Comparison of ENCODE assay signal across 8 cellular contexts in the genomic region with DNA sequence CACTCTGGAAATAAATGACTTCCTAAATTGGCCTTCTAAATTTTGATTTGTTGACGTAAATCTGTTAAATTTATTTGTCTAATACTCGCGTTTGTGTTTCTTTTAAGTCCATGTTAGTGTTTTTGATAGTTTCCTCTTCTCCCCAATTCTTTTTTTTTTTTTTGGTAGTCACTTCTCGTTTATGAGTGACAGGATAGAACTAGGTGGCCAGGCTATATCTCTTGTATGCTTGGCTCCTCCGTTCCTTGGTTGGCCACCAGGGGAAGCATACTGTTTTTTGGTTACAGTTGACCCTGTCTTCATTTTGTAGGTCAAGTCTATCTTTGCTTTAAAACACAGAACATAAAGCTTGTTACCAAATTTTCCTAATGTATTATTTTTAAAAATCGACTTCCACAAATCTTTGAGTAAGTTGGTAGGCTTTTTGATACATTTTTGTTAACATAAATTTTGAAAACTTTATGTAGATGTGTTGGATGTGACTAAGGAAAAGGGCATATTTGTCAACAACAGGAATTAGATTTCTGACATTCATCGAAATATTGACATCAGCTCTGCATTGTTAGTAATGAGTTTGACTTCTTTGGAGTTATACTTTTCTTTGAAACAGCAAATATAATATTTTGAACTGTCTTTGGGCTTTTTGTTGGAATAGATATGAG. TPM values are rescaled to one million over a fixed set of nuclear protein-coding genes. Genes with fewer than 3 reads are reported as not detected.
DNase-seq lines count a peak whose midpoint lies in the region; ATAC-seq and TF ChIP-seq lines count a peak whose summit lies in the region.

No MANE protein-coding gene starts in this region.

- no peaks in the 10 kb centered on the region for H3K9me3 Mint-ChIP-seq in activated CD8-positive, alpha-beta memory T cell treated with anti-CD3 and anti-CD28 coated beads, Interleukin-2, amount 10 ng/mL, durations not matched to agents 7 days and 5 days (ENCODE audit: low read depth)

- H3K27me3 Mint-ChIP-seq in activated CD8-positive, alpha-beta memory T cell treated with anti-CD3 and anti-CD28 coated beads, Interleukin-2, amount 10 ng/mL, durations not matched to agents 7 days and 5 days = no peaks in the 10 kb centered on the region

- H3K27ac Mint-ChIP-seq in activated CD8-positive, alpha-beta memory T cell treated with anti-CD3 and anti-CD28 coated beads, Interleukin-2, amount 10 ng/mL, durations not matched to agents 7 days and 5 days = peak overlapping the region; percentile 76

- ATAC-seq in activated CD8-positive, alpha-beta memory T cell treated with anti-CD3 and anti-CD28 coated beads, Interleukin-2, amount 10 ng/mL, durations not matched to agents 7 days and 5 days = no peak
- ATAC-seq in mucosa of descending colon (peak; percentile 26), HG02642 (IDR thresholded peaks at IDR 0.05; ENCODE audit: poor library complexity, unreplicated experiment) (no peak)
- ATAC-seq in stimulated activated naive CD8-positive, alpha-beta T cell treated with anti-CD3 and anti-CD28 coated beads, Interleukin-15, Interleukin-2, amounts not matched to agents 100 U/mL and 50 U/mL, for 24 hours = peak; percentile 26

- peak; percentile 89 for TF ChIP-seq CTCF in GM06990 (IDR thresholded peaks at IDR 0.05; ENCODE audit: insufficient read depth, low read length, poor library complexity, severe bottlenecking)
- peak; percentile 69 for TF ChIP-seq CTCF in mucosa of descending colon (IDR thresholded peaks at IDR 0.05)

- H3K36me3 ChIP-seq in GM06990 (ENCODE audit: control insufficient read depth, insufficient read depth, low read length) (no peaks in the 10 kb centered on the region), mucosa of descending colon (ENCODE audit: low read depth) (no peaks in the 10 kb centered on the region)

- intact Hi-C loops in mucosa of descending colon (cut with DNase I, micrococcal nuclease) = no loop called here

- H3K36me3 Mint-ChIP-seq in activated CD8-positive, alpha-beta memory T cell treated with anti-CD3 and anti-CD28 coated beads, Interleukin-2, amount 10 ng/mL, durations not matched to agents 7 days and 5 days = peaks cover 16% of the 10 kb centered on the region

- H3K4me1 Mint-ChIP-seq in activated CD8-positive, alpha-beta memory T cell treated with anti-CD3 and anti-CD28 coated beads, Interleukin-2, amount 10 ng/mL, durations not matched to agents 7 days and 5 days = peaks cover 26% of the 10 kb centered on the region

- H3K4me3 Mint-ChIP-seq in activated CD8-positive, alpha-beta memory T cell treated with anti-CD3 and anti-CD28 coated beads, Interleukin-2, amount 10 ng/mL, durations not matched to agents 7 days and 5 days = peak overlapping the region; percentile 82

- H3K9me3 ChIP-seq in mucosa of descending colon = no peaks in the 10 kb centered on the region

- peak overlapping the region; percentile 93 for H3K4me3 ChIP-seq in GM06990 (replicated peaks; ENCODE audit: low read depth, low read length)
- no peak overlapping the region for H3K4me3 ChIP-seq in mucosa of descending colon

- H3K27me3 ChIP-seq in GM06990 (replicated peaks; ENCODE audit: control insufficient read depth, insufficient read depth, low read length) = no peaks in the 10 kb centered on the region

- peak; percentile 49 for DNase-seq in GM06990 (ENCODE audit: extremely low read depth, insufficient read length)
- DNase-seq in HUDEP-2 (lab: John Stamatoyannopoulos, UW; ENCODE audit: unreplicated experiment in 76 of 76) = peak in 67 of 76 experiments; percentile 5 to 85 (median 56)
- peak; percentile 85 to 94 for DNase-seq in NOMO-1 (lab: John Stamatoyannopoulos, UW; ENCODE audit: unreplicated experiment in 2 of 2)
- DNase-seq in activated CD8-positive, alpha-beta memory T cell treated with anti-CD3 and anti-CD28 coated beads, Interleukin-2, amount 10 ng/mL, durations not matched to agents 7 days and 5 days = peak; percentile 85
- DNase-seq in epidermal melanocyte (ENCODE audit: insufficient read length, low spot score) = peak; percentile 86
- DNase-seq in mucosa of descending colon = peak in 2 of 3 donors; percentile 73 to 88
- peak; percentile 72 for DNase-seq in stimulated activated naive CD8-positive, alpha-beta T cell treated with anti-CD3 and anti-CD28 coated beads, Interleukin-15, Interleukin-2, amounts not matched to agents 100 U/mL and 50 U/mL, for 24 hours

- H3K4me1 ChIP-seq in mucosa of descending colon (ENCODE audit: low read depth) = peaks cover 9% of the 10 kb centered on the region

- CTCF ChIA-PET in activated CD8-positive, alpha-beta memory T cell treated with anti-CD3 and anti-CD28 coated beads, Interleukin-2, amount 10 ng/mL, durations not matched to agents 7 days and 5 days (lab: Charles Lee) = interaction anchor here (0.6 to 3.0 kb wide), 22 partner anchors 9 to 506 kb away, joined by 3 to 20 read pairs (median 4); partner anchors contain the start of genes CINP and TECPR2

RNA-seq across cellular contexts. Expression of gene RCOR1, which starts 2.2 kb away (rescaled TPM):
- total RNA-seq in activated CD8-positive, alpha-beta memory T cell treated with anti-CD3 and anti-CD28 coated beads, Interleukin-2, amount 10 ng/mL, durations not matched to agents 7 days and 5 days = 10 to 100 TPM; 18.3 to 19.4 TPM
- total RNA-seq in mucosa of descending colon = 10 to 100 TPM; 29.4 to 31.3 (median 29.5) TPM

Comparison
In these comparisons a context has a peak if more than half of its experiments do, and no peak if none do; other contexts are left out.
1. ATAC-seq: peak in mucosa of descending colon (single experiment) and stimulated activated naive CD8-positive, alpha-beta T cell treated with anti-CD3 and anti-CD28 coated beads, Interleukin-15, Interleukin-2, amounts not matched to agents 100 U/mL and 50 U/mL, for 24 hours (single experiment); none in activated CD8-positive, alpha-beta memory T cell treated with anti-CD3 and anti-CD28 coated beads, Interleukin-2, amount 10 ng/mL, durations not matched to agents 7 days and 5 days (single experiment) and HG02642 (single experiment).
2. Peak in every context shown above with its lines, with median percentiles within 50 percentile points of each other: DNase-seq.